Comparison of ENCODE assay signal across 19 cellular contexts in the genomic region with DNA sequence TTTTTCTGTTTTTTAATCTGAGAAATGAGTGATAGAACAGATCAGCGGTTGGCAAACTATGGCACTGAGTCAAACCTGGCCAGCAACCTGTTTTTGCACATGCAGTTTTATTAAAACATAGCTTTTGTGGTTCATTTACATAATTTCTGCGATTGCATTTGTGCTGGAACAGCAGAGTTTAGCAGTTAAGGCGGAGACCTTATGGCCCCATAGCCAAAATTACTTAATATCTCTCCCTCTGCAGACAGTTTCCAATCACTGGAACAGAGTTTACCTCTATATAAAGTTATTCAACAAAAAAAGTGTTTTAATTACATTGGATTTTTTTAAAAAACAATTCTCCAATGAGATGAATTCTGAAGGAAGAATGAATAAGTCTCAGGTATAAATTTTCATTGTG.
"Had no signal": no experiment of that assay in that cellular context is flagged by ENCODE, and none has a peak within 500 bp of the region (broad histone marks: within the 10 kb centered on the region; RNA-seq: fewer than 3 reads in every experiment).

No MANE protein-coding gene starts in this region.

- H3K4me1 ChIP-seq: foreskin keratinocyte, left ventricle myocardium inferior, sigmoid colon had no signal

- H3K36me3 ChIP-seq: left ventricle myocardium inferior, sigmoid colon, stomach, thoracic aorta, transverse colon had no signal

- H3K27ac ChIP-seq: coronary artery, foreskin keratinocyte, left ventricle myocardium inferior, sigmoid colon, skin epidermis, stomach, thoracic aorta, transverse colon had no signal

- ATAC-seq: foreskin keratinocyte; naive thymus-derived CD8-positive, alpha-beta T cell had no signal

- DNase-seq: effector CD4-positive, alpha-beta T cell; endodermal cell; erythroblast; foreskin keratinocyte; immature natural killer cell; left ventricle myocardium inferior; mesendoderm; naive thymus-derived CD8-positive, alpha-beta T cell; posterior cingulate gyrus; sigmoid colon; stimulated activated CD4-positive, alpha-beta T cell treated with anti-CD3 and anti-CD28 coated beads, Interleukin-2, amount 100 ng/mL, for 24 hours; stimulated activated CD4-positive, alpha-beta T cell treated with anti-CD3 and anti-CD28 coated beads, Interleukin-4, amount 100 ng/mL, for 4 hours; stimulated activated naive CD4-positive, alpha-beta T cell; stomach; substantia nigra; transverse colon had no signal

- H3K4me3 ChIP-seq: coronary artery, left ventricle myocardium inferior, sigmoid colon, skin epidermis, stomach, thoracic aorta, transverse colon had no signal

- H3K27me3 ChIP-seq: foreskin keratinocyte, sigmoid colon, stomach, transverse colon had no signal

- H3K9me3 ChIP-seq: left ventricle myocardium inferior, sigmoid colon, stomach, thoracic aorta, transverse colon had no signal
